ENCODE assay signal across 8 cellular contexts in the genomic region with DNA sequence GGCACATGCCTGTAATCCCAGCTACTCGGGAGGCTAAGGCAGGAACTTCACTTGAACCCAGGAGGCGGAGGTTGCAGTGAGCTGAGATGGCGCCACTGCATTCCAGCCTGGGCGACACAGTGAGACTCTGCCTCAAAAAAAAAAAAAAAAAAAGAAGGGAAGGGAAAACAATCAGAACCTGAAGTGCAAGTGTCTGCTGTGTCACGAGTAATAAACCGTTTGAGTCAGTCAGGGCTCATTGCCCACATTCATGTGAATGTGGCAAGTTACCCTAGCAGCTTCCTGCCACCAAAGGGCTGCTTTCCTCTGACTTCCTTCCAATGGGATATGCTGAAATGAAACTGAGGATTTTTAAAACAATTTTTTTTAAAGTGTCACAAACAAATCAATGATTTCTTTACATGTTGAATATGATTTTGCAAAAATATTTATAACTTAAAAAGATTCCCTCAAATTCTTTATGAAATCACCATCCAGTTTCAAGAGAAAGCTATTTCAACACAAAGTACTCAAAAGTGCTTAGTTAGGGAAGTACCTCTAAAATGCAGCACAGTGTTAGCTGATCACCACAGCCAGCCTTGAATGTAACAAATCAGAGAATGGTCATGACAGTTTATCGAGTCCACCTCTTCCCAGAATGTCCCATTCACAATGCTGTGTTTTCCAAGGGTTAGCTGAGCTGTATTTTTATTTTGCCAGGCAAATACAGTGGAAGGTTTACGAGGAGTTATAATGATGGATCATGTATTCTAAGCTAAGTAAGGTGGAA. TPM values are rescaled to one million over a fixed set of nuclear protein-coding genes. Genes with fewer than 3 reads are reported as not detected.
DNase-seq lines count a peak whose midpoint lies in the region; ATAC-seq lines count a peak whose summit lies in the region.

No MANE protein-coding gene starts in this region.

- peaks cover 15% of the 10 kb centered on the region for H3K4me1 ChIP-seq in skeletal muscle satellite cell (ENCODE audit: control insufficient read depth, insufficient read depth, low read length)

- peak overlapping the region; percentile 64 for H3K4me2 ChIP-seq in skeletal muscle satellite cell (ENCODE audit: low read length)

- peak in 2 of 3 experiments; percentile 0 to 25 for DNase-seq in NCI-H1417 (lab: John Stamatoyannopoulos, UW)
- no peak for DNase-seq in NCI-H1417 treated with DMSO at 0.1 percent for 48 hours (lab: John Stamatoyannopoulos, UW)
- peak; percentile 69 for DNase-seq in SKM-1 treated with dmso at 0.1 percent for 144 hours (lab: John Stamatoyannopoulos, UW; ENCODE audit: unreplicated experiment)
- DNase-seq in globus pallidus (ENCODE audit: low spot score) = peak; percentile 85
- DNase-seq in GM19238 (ENCODE audit: insufficient read length, low spot score) = no peak
- DNase-seq in dedifferentiated amniotic fluid mesenchymal stem cell (ENCODE audit: extremely low spot score) = no peak

- no peaks in the 10 kb centered on the region for H3K27me3 ChIP-seq in skeletal muscle satellite cell (ENCODE audit: control insufficient read depth, insufficient read depth, low read length)

- H3K9me3 ChIP-seq in skeletal muscle satellite cell (replicated peaks; ENCODE audit: low read length) = no peaks in the 10 kb centered on the region

- peak overlapping the region; percentile 38 for H3K9ac ChIP-seq in skeletal muscle satellite cell (ENCODE audit: low read depth, low read length)

- peak overlapping the region; percentile 29 for H3K4me3 ChIP-seq in skeletal muscle satellite cell (ENCODE audit: low read length)

- peaks cover 3% of the 10 kb centered on the region for H3K36me3 ChIP-seq in skeletal muscle satellite cell (ENCODE audit: insufficient read depth, low read length)

- peak; percentile 83 for ATAC-seq in HG03460 (IDR thresholded peaks at IDR 0.05; ENCODE audit: unreplicated experiment)

RNA-seq across cellular contexts. Expression of gene WDSUB1, which starts 36.4 kb away (rescaled TPM):
- total RNA-seq in skeletal muscle satellite cell (2012; rRNA removed) = 4.2 and 4.6 TPM in 2 replicates

Comparison
In these comparisons a context has a peak if more than half of its experiments do, and no peak if none do; other contexts are left out.
1. DNase-seq: peak in NCI-H1417 (2 of 3), SKM-1 treated with dmso at 0.1 percent for 144 hours (single experiment) and globus pallidus (single experiment); none in NCI-H1417 treated with DMSO at 0.1 percent for 48 hours (single experiment), GM19238 (single experiment) and dedifferentiated amniotic fluid mesenchymal stem cell (single experiment).